In genomic region chr6:56756791-56757582, GRCh38 we compare ENCODE assay signal across 13 cellular contexts.
DNase-seq lines count a peak whose midpoint lies in the region; ATAC-seq and TF ChIP-seq lines count a peak whose summit lies in the region.
"Had no signal": no experiment of that assay in that cellular context is flagged by ENCODE, and none has a peak within 500 bp of the region (broad histone marks: within the 10 kb centered on the region; RNA-seq: fewer than 3 reads in every experiment).

No MANE protein-coding gene starts in this region.

- H3K36me3 Mint-ChIP-seq in activated CD8-positive, alpha-beta T cell treated with anti-CD3 and anti-CD28 coated beads for 36 hours (ENCODE audit: low read depth), result no peaks in the 10 kb centered on the region
- H3K36me3 Mint-ChIP-seq: naive thymus-derived CD4-positive, alpha-beta T cell had no signal

- no peak overlapping the region for H3K4me3 ChIP-seq in right atrium auricular region
- no peak overlapping the region for H3K4me3 ChIP-seq in right cardiac atrium (ENCODE audit: low read length)
- H3K4me3 ChIP-seq in ascending aorta, result no peak overlapping the region
- H3K4me3 ChIP-seq in mesenchymal stem cell (ENCODE audit: insufficient read depth in 1 of 2, low read depth in 1 of 2, low read length in 2 of 2), result no peak overlapping the region
- H3K4me3 ChIP-seq: spleen had no signal

- H3K18ac ChIP-seq in mesenchymal stem cell (ENCODE audit: low read depth in 1 of 2, low read length in 2 of 2), result no peak overlapping the region

- H3K79me1 ChIP-seq in mesenchymal stem cell (replicated peaks; ENCODE audit: low read length, poor library complexity, severe bottlenecking), result no peaks in the 10 kb centered on the region

- no peak overlapping the region for H2BK12ac ChIP-seq in mesenchymal stem cell (ENCODE audit: low read length in 2 of 2)

- 57% methylated on average over 1 of the region's 1 CpG for WGBS in right cardiac atrium
- no CpG with 5 or more reads among the region's 1 CpG for WGBS in mesenchymal stem cell

- no peak for TF ChIP-seq CTCF in right atrium auricular region (IDR thresholded peaks at IDR 0.05)
- TF ChIP-seq CTCF in ascending aorta (IDR thresholded peaks at IDR 0.05), result no peak
- no peak for TF ChIP-seq CTCF in activated CD8-positive, alpha-beta T cell treated with anti-CD3 and anti-CD28 coated beads for 36 hours (IDR thresholded peaks at IDR 0.05)

- H2BK15ac ChIP-seq in mesenchymal stem cell (ENCODE audit: low read depth, poor library complexity, severe bottlenecking), result no peak overlapping the region

- no peak overlapping the region for H4K91ac ChIP-seq in mesenchymal stem cell (ENCODE audit: low read length)

- no peak overlapping the region for H2AFZ ChIP-seq in mesenchymal stem cell (ENCODE audit: low read depth, low read length)

- H3K27ac ChIP-seq in right atrium auricular region (peak overlapping the region; percentile 3 to 51), right cardiac atrium (ENCODE audit: low read length) (no peak overlapping the region), ascending aorta (peak overlapping the region; percentile 43 to 66), mesenchymal stem cell (ENCODE audit: low read length, poor library complexity, severe bottlenecking) (no peak overlapping the region)
- H3K27ac ChIP-seq: spleen had no signal

- POLR2A ChIA-PET in activated CD8-positive, alpha-beta T cell treated with anti-CD3 and anti-CD28 coated beads for 36 hours (lab: Charles Lee), result no interaction called here

- H3K4me2 ChIP-seq in mesenchymal stem cell (ENCODE audit: low read length, poor library complexity, severe bottlenecking), result no peak overlapping the region

- H2BK120ac ChIP-seq in mesenchymal stem cell (ENCODE audit: low read depth, low read length), result no peak overlapping the region

- H3K9me3 Mint-ChIP-seq in activated CD8-positive, alpha-beta T cell treated with anti-CD3 and anti-CD28 coated beads for 36 hours, result no peaks in the 10 kb centered on the region
- H3K9me3 Mint-ChIP-seq: activated T-helper 2 cell treated with anti-CD3 and anti-CD28 coated beads, Interferon-gamma antibody, Interleukin-2, Interleukin-4, amounts not matched to agents 10 μg/mL and 5 μg/mL and 100 μg/mL, durations not matched to agents 14 hours and 24 hours and 36 hours; naive thymus-derived CD4-positive, alpha-beta T cell had no signal

- H3K9me3 ChIP-seq in right atrium auricular region, result no peaks in the 10 kb centered on the region
- H3K9me3 ChIP-seq in right cardiac atrium (ENCODE audit: control insufficient read depth, low read length), result no peaks in the 10 kb centered on the region
- H3K9me3 ChIP-seq in ascending aorta, result no peaks in the 10 kb centered on the region
- no peaks in the 10 kb centered on the region for H3K9me3 ChIP-seq in mesenchymal stem cell (ENCODE audit: control insufficient read depth, low read length)
- H3K9me3 ChIP-seq: spleen had no signal

- intact Hi-C loops in right cardiac atrium (cut with DNase I), result loop anchor here in 2 of 4 donors (5.0 kb wide), 2 partner anchors 40 to 45 kb away; no protein-coding TSS in a partner anchor
- intact Hi-C loops in ascending aorta (cut with DNase I), result loop anchor here (2.0 to 5.0 kb wide), 2 partner anchors 40 to 120 kb away; no protein-coding TSS in a partner anchor
- intact Hi-C loops in activated CD8-positive, alpha-beta T cell treated with anti-CD3 and anti-CD28 coated beads for 36 hours (cut with micrococcal nuclease), result no loop called here

- H3K27me3 Mint-ChIP-seq in activated CD8-positive, alpha-beta T cell treated with anti-CD3 and anti-CD28 coated beads for 36 hours, result no peaks in the 10 kb centered on the region

- H3K27me3 ChIP-seq in right atrium auricular region (no peaks in the 10 kb centered on the region), right cardiac atrium (ENCODE audit: control insufficient read depth, insufficient read depth) (no peaks in the 10 kb centered on the region), ascending aorta (no peaks in the 10 kb centered on the region), mesenchymal stem cell (ENCODE audit: control insufficient read depth in 1 of 2, insufficient read depth in 1 of 2, low read length in 2 of 2) (no peaks in the 10 kb centered on the region)
- H3K27me3 ChIP-seq: spleen had no signal

- DNase-seq in right atrium auricular region (ENCODE audit: low spot score), result no peak
- DNase-seq in right cardiac atrium, result no peak
- no peak for DNase-seq in ascending aorta (ENCODE audit: low spot score in 2 of 2)
- peak; percentile 82 for DNase-seq in mesenchymal stem cell
- DNase-seq in NCI-H345 treated with DMSO at 0.1 percent for 48 hours (lab: John Stamatoyannopoulos, UW; ENCODE audit: unreplicated experiment), result no peak
- no peak for DNase-seq in HK-2 (ENCODE audit: unreplicated experiment)
- no peak for DNase-seq in activated CD8-positive, alpha-beta T cell treated with anti-CD3 and anti-CD28 coated beads for 36 hours
- DNase-seq: activated CD4-positive, CD25-positive, alpha-beta regulatory T cell; DMS79; naive thymus-derived CD4-positive, alpha-beta T cell; spleen had no signal

- H3K14ac ChIP-seq in mesenchymal stem cell (ENCODE audit: low read length in 2 of 2), result no peak overlapping the region

- CTCF ChIA-PET in activated CD8-positive, alpha-beta T cell treated with anti-CD3 and anti-CD28 coated beads for 36 hours (lab: Charles Lee), result interaction anchor here (1.8 kb wide), 1 partner anchor 12 kb away, joined by 4 read pairs; no protein-coding TSS in a partner anchor

- no peak overlapping the region for H2AK5ac ChIP-seq in mesenchymal stem cell (ENCODE audit: low read length, severe bottlenecking)

- no peaks in the 10 kb centered on the region for H3K4me1 Mint-ChIP-seq in activated CD8-positive, alpha-beta T cell treated with anti-CD3 and anti-CD28 coated beads for 36 hours (ENCODE audit: low read depth)

- H3K36me3 ChIP-seq in right atrium auricular region (no peaks in the 10 kb centered on the region), ascending aorta (no peaks in the 10 kb centered on the region), mesenchymal stem cell (ENCODE audit: control insufficient read depth in 1 of 2, insufficient read depth in 2 of 2, low read depth in 1 of 2, low read length in 2 of 2) (peaks cover 0 to 7% of the 10 kb centered on the region in 2 experiments)
- H3K36me3 ChIP-seq: spleen had no signal

- H2BK5ac ChIP-seq in mesenchymal stem cell (ENCODE audit: low read depth, low read length, poor library complexity, severe bottlenecking), result no peak overlapping the region

- no peak overlapping the region for H3K4me3 Mint-ChIP-seq in activated CD8-positive, alpha-beta T cell treated with anti-CD3 and anti-CD28 coated beads for 36 hours
- H3K4me3 Mint-ChIP-seq: naive thymus-derived CD4-positive, alpha-beta T cell had no signal

- no peak overlapping the region for H3K23ac ChIP-seq in mesenchymal stem cell (ENCODE audit: low read length in 2 of 2)

- no peak for ATAC-seq in right cardiac atrium
- ATAC-seq in activated CD8-positive, alpha-beta T cell treated with anti-CD3 and anti-CD28 coated beads for 36 hours, result no peak
- ATAC-seq in HG02763 (IDR thresholded peaks at IDR 0.05; ENCODE audit: unreplicated experiment), result no peak

- H3K4me1 ChIP-seq in right atrium auricular region (peaks cover 0 to 63% of the 10 kb centered on the region in 2 donors), right cardiac atrium (ENCODE audit: control insufficient read depth, insufficient read depth, low read length) (peaks cover 6% of the 10 kb centered on the region), ascending aorta (peaks cover 0 to 32% of the 10 kb centered on the region in 2 donors), mesenchymal stem cell (ENCODE audit: control insufficient read depth, insufficient read depth, low read depth, low read length) (peaks cover 16% of the 10 kb centered on the region)

- peak overlapping the region; percentile 36 for H3K9ac ChIP-seq in mesenchymal stem cell (ENCODE audit: low read length)

- no peak overlapping the region for H3K27ac Mint-ChIP-seq in activated CD8-positive, alpha-beta T cell treated with anti-CD3 and anti-CD28 coated beads for 36 hours
- H3K27ac Mint-ChIP-seq: activated T-helper 2 cell treated with anti-CD3 and anti-CD28 coated beads, Interferon-gamma antibody, Interleukin-2, Interleukin-4, amounts not matched to agents 10 μg/mL and 5 μg/mL and 100 μg/mL, durations not matched to agents 14 hours and 24 hours and 36 hours; naive thymus-derived CD4-positive, alpha-beta T cell had no signal

- H3K4ac ChIP-seq in mesenchymal stem cell (ENCODE audit: low read depth in 1 of 2, low read length in 2 of 2), result no peak overlapping the region

- no peak overlapping the region for H4K8ac ChIP-seq in mesenchymal stem cell (ENCODE audit: low read length)

Comparison
In these comparisons a context has a peak if more than half of its experiments do, and no peak if none do; other contexts are left out.
1. H3K27ac ChIP-seq: peak in right atrium auricular region (2 of 2) and ascending aorta (2 of 2); none in right cardiac atrium (single experiment) and mesenchymal stem cell (single experiment).